Comparison of ENCODE assay signal across 9 cellular contexts in genomic region chr15:23303654-23304053, GRCh38. TPM values are rescaled to one million over a fixed set of nuclear protein-coding genes. Genes with fewer than 3 reads are reported as not detected.
DNase-seq lines count a peak whose midpoint lies in the region; ATAC-seq and TF ChIP-seq lines count a peak whose summit lies in the region.
"Not testable (repeated sequence)": the region's sequence is repeated elsewhere in the genome, so short reads cannot be mapped to it uniquely, and the experiment has no call there.
"Had no signal": no experiment of that assay in that cellular context is flagged by ENCODE, and none has a peak within 500 bp of the region (broad histone marks: within the 10 kb centered on the region; RNA-seq: fewer than 3 reads in every experiment).

No MANE protein-coding gene starts in this region.

- DNase-seq in GM10266 (ENCODE audit: extremely low spot score) (peak; percentile 15), left colon (peak; percentile 38 to 40), retinal pigment epithelial cell (ENCODE audit: low read depth) (peak; percentile 5), vagina (ENCODE audit: extremely low spot score in 2 of 2) (peak in 1 of 2 donors; percentile 29)
- DNase-seq in HL-60 (ENCODE audit: low read depth in 1 of 2, low spot score in 1 of 2); esophagus muscularis mucosa (ENCODE audit: extremely low spot score): not testable (repeated sequence)
- DNase-seq in T-helper 2 cell treated with Interferon-gamma antibody and Interleukin-4, amounts not matched to agents 5 μg/mL and 100 μg/mL, for 36 hours (ENCODE audit: low spot score), result peak; percentile 55
- peak; percentile 51 for DNase-seq in activated naive CD8-positive, alpha-beta T cell treated with anti-CD3 and anti-CD28 coated beads for 36 hours

- not testable (repeated sequence) for TF ChIP-seq POLR2A in esophagus muscularis mucosa (IDR thresholded peaks at IDR 0.05; ENCODE audit: low read depth); vagina (IDR thresholded peaks at IDR 0.05)

- not testable (repeated sequence) for H3K9me3 Mint-ChIP-seq in T-helper 2 cell treated with Interferon-gamma antibody and Interleukin-4, amounts not matched to agents 5 μg/mL and 100 μg/mL, for 36 hours; activated naive CD8-positive, alpha-beta T cell treated with anti-CD3 and anti-CD28 coated beads for 36 hours

- H3K36me3 ChIP-seq in esophagus muscularis mucosa (peaks cover 0 to 21% (median 11%) of the 10 kb centered on the region in 4 donors), vagina (peaks cover 0 to 16% of the 10 kb centered on the region in 2 donors)

- ATAC-seq in left colon, result not testable (repeated sequence)

- no CpG with 5 or more reads among the region's 55 CpGs for whole genome bisulfite sequencing in esophagus muscularis mucosa

- H3K27me3 ChIP-seq in HL-60 (ENCODE audit: insufficient read depth, poor library complexity, severe bottlenecking); esophagus muscularis mucosa; vagina: not testable (repeated sequence)

- not testable (repeated sequence) for H3K27ac ChIP-seq in HL-60 (replicated peaks); vagina
- peak overlapping the region; percentile 38 to 70 (median 62) for H3K27ac ChIP-seq in esophagus muscularis mucosa (replicated peaks in 1 of 4)

- H3K4me1 Mint-ChIP-seq in T-helper 2 cell treated with Interferon-gamma antibody and Interleukin-4, amounts not matched to agents 5 μg/mL and 100 μg/mL, for 36 hours (ENCODE audit: low read depth), result peaks cover 21% of the 10 kb centered on the region
- H3K4me1 Mint-ChIP-seq in activated naive CD8-positive, alpha-beta T cell treated with anti-CD3 and anti-CD28 coated beads for 36 hours, result peaks cover 13% of the 10 kb centered on the region

- H3K36me3 Mint-ChIP-seq in T-helper 2 cell treated with Interferon-gamma antibody and Interleukin-4, amounts not matched to agents 5 μg/mL and 100 μg/mL, for 36 hours (ENCODE audit: low read depth), result peaks cover 18% of the 10 kb centered on the region
- peaks cover 15% of the 10 kb centered on the region for H3K36me3 Mint-ChIP-seq in activated naive CD8-positive, alpha-beta T cell treated with anti-CD3 and anti-CD28 coated beads for 36 hours

- not testable (repeated sequence) for H3K27me3 Mint-ChIP-seq in T-helper 2 cell treated with Interferon-gamma antibody and Interleukin-4, amounts not matched to agents 5 μg/mL and 100 μg/mL, for 36 hours (ENCODE audit: low read depth); activated naive CD8-positive, alpha-beta T cell treated with anti-CD3 and anti-CD28 coated beads for 36 hours

- peak overlapping the region; percentile 90 for H3K4me3 Mint-ChIP-seq in T-helper 2 cell treated with Interferon-gamma antibody and Interleukin-4, amounts not matched to agents 5 μg/mL and 100 μg/mL, for 36 hours
- H3K4me3 Mint-ChIP-seq in activated naive CD8-positive, alpha-beta T cell treated with anti-CD3 and anti-CD28 coated beads for 36 hours, result peak overlapping the region; percentile 93

- intact Hi-C loops in esophagus muscularis mucosa (cut with DNase I); left colon (cut with DNase I, micrococcal nuclease); vagina (cut with DNase I): not testable (repeated sequence)

- not testable (repeated sequence) for H3K9me3 ChIP-seq in esophagus muscularis mucosa, vagina

- TF ChIP-seq EP300 in esophagus muscularis mucosa (IDR thresholded peaks at IDR 0.05), result not testable (repeated sequence)

- TF ChIP-seq CTCF in GM10266 (IDR thresholded peaks at IDR 0.05; ENCODE audit: control insufficient read depth, insufficient read depth, low read depth, missing control alignments); HL-60 (IDR thresholded peaks at IDR 0.05; ENCODE audit: insufficient read depth, low read length); esophagus muscularis mucosa (IDR thresholded peaks at IDR 0.05); retinal pigment epithelial cell (conservative IDR thresholded peaks at IDR 0.05; ENCODE audit: low read depth, low read length); vagina (IDR thresholded peaks at IDR 0.05): not testable (repeated sequence)

- H3K4me3 ChIP-seq in HL-60 (replicated peaks; ENCODE audit: insufficient read depth, low read length), result peak overlapping the region; percentile 36
- peak overlapping the region; percentile 48 to 70 (median 54) for H3K4me3 ChIP-seq in esophagus muscularis mucosa
- peak overlapping the region; percentile 53 for H3K4me3 ChIP-seq in retinal pigment epithelial cell (ENCODE audit: low read length)
- H3K4me3 ChIP-seq in vagina, result peak overlapping the region; percentile 43 to 47

- peak overlapping the region; percentile 94 for H3K27ac Mint-ChIP-seq in T-helper 2 cell treated with Interferon-gamma antibody and Interleukin-4, amounts not matched to agents 5 μg/mL and 100 μg/mL, for 36 hours
- H3K27ac Mint-ChIP-seq in activated naive CD8-positive, alpha-beta T cell treated with anti-CD3 and anti-CD28 coated beads for 36 hours, result peak overlapping the region; percentile 78

- H3K4me1 ChIP-seq in esophagus muscularis mucosa (peaks cover 16 to 26% (median 24%) of the 10 kb centered on the region in 4 donors), vagina (peaks cover 21% of the 10 kb centered on the region)

RNA-seq across cellular contexts. Expression of gene GOLGA6L26, which starts 30.3 kb away (rescaled TPM):
- total RNA-seq in activated naive CD8-positive, alpha-beta T cell treated with anti-CD3 and anti-CD28 coated beads for 36 hours, result not detected
- total RNA-seq in esophagus muscularis mucosa, result not detected
- total RNA-seq in left colon, result not detected
- not detected for total RNA-seq in vagina
- total RNA-seq: T-helper 1 cell treated with Interleukin-12 subunit alpha and Interleukin-12 subunit beta and Interleukin-4 antibody, amounts not matched to agents 30 ng/mL and 1 ng/mL, for 36 hours had no signal

RNA-seq across cellular contexts. Expression of gene GOLGA8S, which starts 50.9 kb away (rescaled TPM):
- total RNA-seq in activated naive CD8-positive, alpha-beta T cell treated with anti-CD3 and anti-CD28 coated beads for 36 hours, result under 1 TPM in 1 of 2 experiments, not detected in 1; 0.18 TPM
- total RNA-seq in esophagus muscularis mucosa, result under 1 TPM in 3 of 4 donors, not detected in 1; under 0.01 to 0.17 (median 0.13) TPM
- under 1 TPM; 0.09 to 0.17 TPM for total RNA-seq in left colon
- total RNA-seq in vagina, result not detected
